Comparison of ENCODE assay signal across 20 cellular contexts in the genomic region with DNA sequence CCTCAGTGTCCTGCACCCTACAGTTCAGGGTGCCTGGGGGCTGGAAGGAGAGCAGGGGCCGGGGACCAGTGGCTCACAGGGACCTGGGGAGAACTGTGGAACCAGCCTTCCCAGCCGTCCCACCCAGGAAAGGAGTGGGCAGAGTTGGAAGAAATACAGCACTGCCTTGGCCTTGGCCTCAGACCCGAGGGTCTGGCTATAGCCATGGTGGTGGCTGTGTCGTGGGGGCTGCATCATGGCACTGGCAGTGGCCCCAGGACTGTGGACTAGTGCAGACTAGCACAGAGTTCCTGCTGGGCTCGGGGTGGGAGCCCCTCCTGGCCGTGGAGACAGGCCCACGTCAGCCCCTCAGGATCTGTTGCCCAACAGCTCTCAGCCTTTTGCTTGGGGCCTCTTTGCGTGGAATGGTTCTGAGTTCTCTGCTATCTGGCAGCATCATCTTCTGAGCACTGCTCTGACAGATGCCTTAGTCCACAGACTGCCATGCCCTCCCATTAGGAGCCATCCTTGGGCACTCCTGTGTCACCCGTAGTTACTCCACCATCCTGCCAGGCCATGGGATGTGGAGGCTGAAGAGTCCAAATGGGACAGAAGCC. TPM values are rescaled to one million over a fixed set of nuclear protein-coding genes. Genes with fewer than 3 reads are reported as not detected.
DNase-seq lines count a peak whose midpoint lies in the region; ATAC-seq and TF ChIP-seq lines count a peak whose summit lies in the region.
"Had no signal": no experiment of that assay in that cellular context is flagged by ENCODE, and none has a peak within 500 bp of the region (broad histone marks: within the 10 kb centered on the region; RNA-seq: fewer than 3 reads in every experiment).

No MANE protein-coding gene starts in this region.

- H3K36me3 ChIP-seq in mesendoderm (ENCODE audit: control insufficient read depth, insufficient read depth, low read length) (no peaks in the 10 kb centered on the region), upper lobe of right lung (peaks cover 7% of the 10 kb centered on the region)
- H3K36me3 ChIP-seq: adrenal gland, uterus had no signal

- no peaks in the 10 kb centered on the region for H3K9me3 Mint-ChIP-seq in activated T-cell treated with anti-CD3 and anti-CD28 coated beads, Interleukin-2, amount 50 U/mL, for 24 hours
- H3K9me3 Mint-ChIP-seq in activated T-cell treated with anti-CD3 and anti-CD28 coated beads, Interleukin-2, amount 50 U/mL, for 72 hours: peaks cover 0 to 3% of the 10 kb centered on the region in 2 donors
- H3K9me3 Mint-ChIP-seq in WTC11: peaks cover 6% of the 10 kb centered on the region
- H3K9me3 Mint-ChIP-seq: dendritic cell treated with granulocyte-macrophage colony-stimulating factor and Interleukin-4, amounts not matched to agents 40 ng/mL and 50 ng/mL, for 4 days had no signal

- peaks cover 2% of the 10 kb centered on the region for H3K79me1 ChIP-seq in mesendoderm (ENCODE audit: low read length)

- POLR2A ChIA-PET in WTC11 (lab: Charles Lee): no interaction called here

- ATAC-seq in activated T-cell treated with anti-CD3 and anti-CD28 coated beads, Interleukin-2, amount 50 U/mL, for 72 hours (replicated peaks in 1 of 2): no peak
- ATAC-seq in WTC11: no peak
- ATAC-seq in upper lobe of right lung: no peak
- ATAC-seq in HG03432 (IDR thresholded peaks at IDR 0.05; ENCODE audit: unreplicated experiment): no peak
- no peak for ATAC-seq in HG02885 (IDR thresholded peaks at IDR 0.05; ENCODE audit: poor library complexity, unreplicated experiment)
- ATAC-seq in foreskin keratinocyte: no peak
- ATAC-seq: GM12878, left lung had no signal

- peak; percentile 17 for DNase-seq in activated T-cell treated with anti-CD3 and anti-CD28 coated beads, Interleukin-2, amount 50 U/mL, for 24 hours
- DNase-seq in activated T-cell treated with anti-CD3 and anti-CD28 coated beads, Interleukin-2, amount 50 U/mL, for 72 hours: no peak
- DNase-seq in WTC11 (ENCODE audit: low spot score) (peak; percentile 6), mesendoderm (no peak), upper lobe of right lung (peak; percentile 52), foreskin keratinocyte (no peak)
- DNase-seq: activated CD4-positive, CD25-positive, alpha-beta regulatory T cell treated with anti-CD3 and anti-CD28 coated beads, Interleukin-2, amount 50 U/mL, for 72 hours; GF-D8; left lung; NCI-H1417 treated with DMSO at 0.1 percent for 48 hours; NCI-H524; stimulated activated CD4-positive, alpha-beta T cell treated with anti-CD3 and anti-CD28 coated beads, Interleukin-12 subunit alpha, Interleukin-12 subunit beta, amount 100 ng/mL, for 4 hours; T-helper 9 cell; uterus had no signal

- H3K27ac ChIP-seq in mesendoderm (ENCODE audit: low read depth, low read length): no peak overlapping the region
- no peak overlapping the region for H3K27ac ChIP-seq in upper lobe of right lung
- no peak overlapping the region for H3K27ac ChIP-seq in foreskin keratinocyte
- H3K27ac ChIP-seq: left lung, SK-N-MC, uterus had no signal

- WGBS in mesendoderm (ENCODE audit: extremely low coverage, insufficient coverage, low lambda C conversion rate): no CpG with 5 or more reads among the region's 9 CpGs

- no peak overlapping the region for H2BK5ac ChIP-seq in mesendoderm (ENCODE audit: low read length)

- H3K36me3 Mint-ChIP-seq in activated T-cell treated with anti-CD3 and anti-CD28 coated beads, Interleukin-2, amount 50 U/mL, for 24 hours (ENCODE audit: low read depth): peaks cover 14% of the 10 kb centered on the region
- peaks cover 3% of the 10 kb centered on the region in 2 donors for H3K36me3 Mint-ChIP-seq in activated T-cell treated with anti-CD3 and anti-CD28 coated beads, Interleukin-2, amount 50 U/mL, for 72 hours (ENCODE audit: insufficient read depth in 2 of 2)
- peaks cover 6% of the 10 kb centered on the region for H3K36me3 Mint-ChIP-seq in WTC11

- no peak overlapping the region for H3K4ac ChIP-seq in mesendoderm (ENCODE audit: low read depth, low read length)

- H3K27me3 ChIP-seq in mesendoderm (ENCODE audit: insufficient read depth, low read length, poor library complexity) (no peaks in the 10 kb centered on the region), upper lobe of right lung (no peaks in the 10 kb centered on the region), foreskin keratinocyte (no peaks in the 10 kb centered on the region)
- H3K27me3 ChIP-seq: adrenal gland, left lung, uterus had no signal

- H3K4me1 ChIP-seq in mesendoderm (ENCODE audit: control insufficient read depth, low read depth, low read length): peaks cover 13% of the 10 kb centered on the region
- H3K4me1 ChIP-seq in upper lobe of right lung: peaks cover 7% of the 10 kb centered on the region
- no peaks in the 10 kb centered on the region for H3K4me1 ChIP-seq in foreskin keratinocyte
- H3K4me1 ChIP-seq: uterus had no signal

- CTCF ChIA-PET in WTC11 (lab: Charles Lee): interaction anchor here (1.2 kb wide), 1 partner anchor 12 kb away, joined by 7 read pairs; no protein-coding TSS in a partner anchor

- H3K79me2 ChIP-seq in mesendoderm (ENCODE audit: control insufficient read depth, insufficient read depth, low read length): no peaks in the 10 kb centered on the region

- no peak overlapping the region for H3K23ac ChIP-seq in mesendoderm (ENCODE audit: low read length)

- H3K9me3 ChIP-seq in upper lobe of right lung: no peaks in the 10 kb centered on the region
- H3K9me3 ChIP-seq: adrenal gland, left lung, uterus had no signal

- H3K27me3 Mint-ChIP-seq in activated T-cell treated with anti-CD3 and anti-CD28 coated beads, Interleukin-2, amount 50 U/mL, for 24 hours: no peaks in the 10 kb centered on the region
- H3K27me3 Mint-ChIP-seq in activated T-cell treated with anti-CD3 and anti-CD28 coated beads, Interleukin-2, amount 50 U/mL, for 72 hours (ENCODE audit: low read depth): no peaks in the 10 kb centered on the region
- H3K27me3 Mint-ChIP-seq in WTC11 (ENCODE audit: low read depth): no peaks in the 10 kb centered on the region
- H3K27me3 Mint-ChIP-seq: dendritic cell treated with granulocyte-macrophage colony-stimulating factor and Interleukin-4, amounts not matched to agents 40 ng/mL and 50 ng/mL, for 4 days had no signal

- H3K4me1 Mint-ChIP-seq in activated T-cell treated with anti-CD3 and anti-CD28 coated beads, Interleukin-2, amount 50 U/mL, for 24 hours (ENCODE audit: low read depth): peaks cover 20% of the 10 kb centered on the region
- H3K4me1 Mint-ChIP-seq in activated T-cell treated with anti-CD3 and anti-CD28 coated beads, Interleukin-2, amount 50 U/mL, for 72 hours (ENCODE audit: low read depth): peaks cover 20% of the 10 kb centered on the region
- H3K4me1 Mint-ChIP-seq in WTC11: peaks cover 72% of the 10 kb centered on the region

- no peak overlapping the region for H2BK15ac ChIP-seq in mesendoderm (replicated peaks; ENCODE audit: low read depth)

- H2BK120ac ChIP-seq in mesendoderm (ENCODE audit: low read depth, low read length): no peak overlapping the region

- no peak overlapping the region for H4K8ac ChIP-seq in mesendoderm (ENCODE audit: low read depth, low read length)

- H3K4me3 Mint-ChIP-seq in activated T-cell treated with anti-CD3 and anti-CD28 coated beads, Interleukin-2, amount 50 U/mL, for 24 hours: no peak overlapping the region
- no peak overlapping the region for H3K4me3 Mint-ChIP-seq in activated T-cell treated with anti-CD3 and anti-CD28 coated beads, Interleukin-2, amount 50 U/mL, for 72 hours
- H3K4me3 Mint-ChIP-seq in WTC11: no peak overlapping the region
- H3K4me3 Mint-ChIP-seq: dendritic cell treated with granulocyte-macrophage colony-stimulating factor and Interleukin-4, amounts not matched to agents 40 ng/mL and 50 ng/mL, for 4 days had no signal

- TF ChIP-seq CTCF in WTC11 (IDR thresholded peaks at IDR 0.05): no peak
- no peak for TF ChIP-seq CTCF in upper lobe of right lung (IDR thresholded peaks at IDR 0.05)
- no peak for TF ChIP-seq CTCF in foreskin keratinocyte (conservative IDR thresholded peaks at IDR 0.05)

- intact Hi-C loops in upper lobe of right lung (cut with DNase I): no loop called here

- H4K5ac ChIP-seq in mesendoderm (ENCODE audit: low read length): no peak overlapping the region

- H3K4me3 ChIP-seq in mesendoderm (ENCODE audit: low read length) (no peak overlapping the region), upper lobe of right lung (no peak overlapping the region)
- H3K4me3 ChIP-seq: adrenal gland, GM12878, left lung, SK-N-MC, uterus had no signal

- no peak overlapping the region for H3K4me2 ChIP-seq in mesendoderm (ENCODE audit: low read length)

- H3K27ac Mint-ChIP-seq in activated T-cell treated with anti-CD3 and anti-CD28 coated beads, Interleukin-2, amount 50 U/mL, for 24 hours: no peak overlapping the region
- H3K27ac Mint-ChIP-seq in activated T-cell treated with anti-CD3 and anti-CD28 coated beads, Interleukin-2, amount 50 U/mL, for 72 hours: no peak overlapping the region
- no peak overlapping the region for H3K27ac Mint-ChIP-seq in WTC11
- H3K27ac Mint-ChIP-seq: dendritic cell treated with granulocyte-macrophage colony-stimulating factor and Interleukin-4, amounts not matched to agents 40 ng/mL and 50 ng/mL, for 4 days had no signal

- no peak overlapping the region for H3K18ac ChIP-seq in mesendoderm (ENCODE audit: low read length)

- no peak overlapping the region for H3K9ac ChIP-seq in mesendoderm (ENCODE audit: low read length)

- peak overlapping the region; percentile 27 for H3K56ac ChIP-seq in mesendoderm (ENCODE audit: low read length)

- no peak overlapping the region for H2AK5ac ChIP-seq in mesendoderm (ENCODE audit: low read length)

TF ChIP-seq in WTC11, 78 proteins besides CTCF, POLR2A, EP300 and RAD21 (continues in another document):
- TF ChIP-seq ESRRA (CRISPR knock-in tag; IDR thresholded peaks at IDR 0.05; ENCODE audit: borderline replicate concordance): 0 out of 2 replicates have a peak, but pooled peaks have one; percentile 17
- no peak for TF ChIP-seq TCF7 (CRISPR knock-in tag; IDR thresholded peaks at IDR 0.05; ENCODE audit: low read depth)

RNA-seq across cellular contexts. Expression of a gene that starts 12.6 kb away (rescaled TPM):
- 10 to 100 TPM; 19.4 to 21.3 TPM for total RNA-seq in activated T-cell treated with anti-CD3 and anti-CD28 coated beads, Interleukin-2, amount 50 U/mL, for 72 hours
- total RNA-seq in WTC11 (2021) (13.5 to 15.7 TPM (median 13.9 TPM) in 3 replicates), upper lobe of right lung (18.4 TPM), foreskin keratinocyte (5.4 and 5.6 TPM in 2 replicates)
- polyA plus RNA-seq in mesendoderm (2013, experiment 1 of 2): 3.8 TPM
- 3.6 TPM for polyA plus RNA-seq in mesendoderm (2013, experiment 2 of 2)
- polyA plus RNA-seq in foreskin keratinocyte: 2.9 and 3.7 TPM in 2 replicates

RNA-seq across cellular contexts. Expression of a gene that starts 30.5 kb away (rescaled TPM):
- total RNA-seq in activated T-cell treated with anti-CD3 and anti-CD28 coated beads, Interleukin-2, amount 50 U/mL, for 72 hours: 10 to 100 TPM; 12.6 to 15.7 TPM
- total RNA-seq in WTC11 (2021): 16.3 to 18.0 TPM (median 16.7 TPM) in 3 replicates
- polyA plus RNA-seq in mesendoderm (2013, experiment 1 of 2): 4.6 TPM
- polyA plus RNA-seq in mesendoderm (2013, experiment 2 of 2): 4.7 TPM
- 5.1 TPM for total RNA-seq in upper lobe of right lung
- total RNA-seq in foreskin keratinocyte: 7.4 and 7.6 TPM in 2 replicates
- polyA plus RNA-seq in foreskin keratinocyte: 2.0 and 2.4 TPM in 2 replicates

Comparison
In these comparisons a context has a peak if more than half of its experiments do, and no peak if none do; other contexts are left out.
1. DNase-seq: peak in activated T-cell treated with anti-CD3 and anti-CD28 coated beads, Interleukin-2, amount 50 U/mL, for 24 hours (single experiment), WTC11 (single experiment) and upper lobe of right lung (single experiment); none in activated T-cell treated with anti-CD3 and anti-CD28 coated beads, Interleukin-2, amount 50 U/mL, for 72 hours (0 of 2), mesendoderm (single experiment) and foreskin keratinocyte (0 of 2).